Comparison of ENCODE assay signal across 14 cellular contexts in the genomic region with DNA sequence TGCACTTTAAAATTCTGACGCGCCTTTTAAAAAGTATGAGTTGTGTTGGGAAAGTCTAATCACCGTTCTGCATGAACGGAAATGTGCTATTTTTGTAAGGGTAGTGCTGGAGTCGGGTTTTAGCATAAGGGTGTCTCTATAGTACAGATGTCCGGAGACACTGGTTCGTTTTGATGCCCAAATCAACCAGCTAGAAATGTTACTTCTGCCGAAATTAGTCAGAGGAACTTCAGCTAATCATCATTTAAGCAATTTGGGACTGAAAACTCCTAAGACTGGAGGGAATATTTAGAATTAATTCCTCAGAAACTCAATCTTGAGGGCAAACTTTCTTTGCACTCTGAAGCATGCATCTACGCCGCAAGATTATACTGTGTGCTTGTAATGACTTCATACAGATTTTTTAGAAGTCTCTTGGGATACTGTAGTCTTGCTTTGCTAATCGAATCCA.
A peak's percentile ranks its signal among the peaks of the same experiment; 100 is the strongest.
DNase-seq lines count a peak whose midpoint lies in the region; ATAC-seq and TF ChIP-seq lines count a peak whose summit lies in the region.
"Had no signal": no experiment of that assay in that cellular context is flagged by ENCODE, and none has a peak within 500 bp of the region (broad histone marks: within the 10 kb centered on the region; RNA-seq: fewer than 3 reads in every experiment).

No MANE protein-coding gene starts in this region.

- ATAC-seq in GM18867 (IDR thresholded peaks at IDR 0.05; ENCODE audit: unreplicated experiment) = no peak

- no peaks in the 10 kb centered on the region for H3K4me1 ChIP-seq in right atrium auricular region
- H3K4me1 ChIP-seq: Peyer's patch, prostate gland, stomach had no signal

- no peaks in the 10 kb centered on the region for H3K9me3 ChIP-seq in right atrium auricular region
- H3K9me3 ChIP-seq: Peyer's patch, prostate gland, stomach had no signal

- no peaks in the 10 kb centered on the region for H3K36me3 ChIP-seq in right atrium auricular region
- H3K36me3 ChIP-seq: Peyer's patch, prostate gland, stomach had no signal

- H3K27ac ChIP-seq in angular gyrus (ENCODE audit: low read depth, low read length) = peak overlapping the region; percentile 22
- H3K27ac ChIP-seq in right atrium auricular region = no peak overlapping the region
- H3K27ac ChIP-seq: Peyer's patch, prostate gland, stomach had no signal

- TF ChIP-seq CTCF in right atrium auricular region (IDR thresholded peaks at IDR 0.05) = no peak

- H3K4me3 ChIP-seq in right atrium auricular region (peak overlapping the region; percentile 23 to 31), skeletal muscle cell (ENCODE audit: low read depth, low read length) (peak overlapping the region; percentile 35)
- H3K4me3 ChIP-seq: Peyer's patch, prostate gland, stomach had no signal

- no peaks in the 10 kb centered on the region for H3K27me3 ChIP-seq in right atrium auricular region
- H3K27me3 ChIP-seq: Peyer's patch, stomach had no signal

- DNase-seq in EH (ENCODE audit: low read depth) (peak; percentile 51), right atrium auricular region (ENCODE audit: low spot score) (no peak), skeletal muscle cell (ENCODE audit: low read depth) (no peak), NCI-H2081 (lab: John Stamatoyannopoulos, UW) (no peak), T-helper 1 cell (no peak), iPS-NIHi11 (ENCODE audit: low spot score) (no peak)
- DNase-seq: activated CD4-positive, alpha-beta T cell treated with anti-CD3 and anti-CD28 coated beads, Interleukin-2, amount 50 U/mL, for 48 hours; activated effector memory CD4-positive, alpha-beta T cell treated with Interleukin-2 at 50 U/mL for 16 hours; NCI-H510A treated with DMSO at 0.1 percent for 48 hours; Peyer's patch; stomach had no signal
